In genomic region chr1:219312967-219313366, GRCh38 we compare ENCODE assay signal across 13 cellular contexts.
DNase-seq lines count a peak whose midpoint lies in the region; ATAC-seq and TF ChIP-seq lines count a peak whose summit lies in the region.
"Had no signal": no experiment of that assay in that cellular context is flagged by ENCODE, and none has a peak within 500 bp of the region (broad histone marks: within the 10 kb centered on the region; RNA-seq: fewer than 3 reads in every experiment).

No MANE protein-coding gene starts in this region.

- no peak for TF ChIP-seq CTCF in HFF-Myc (IDR thresholded peaks at IDR 0.05; ENCODE audit: low read depth, low read length, missing control alignments)

- H3K4me3 ChIP-seq in HFF-Myc (replicated peaks; ENCODE audit: low read depth, low read length), result no peak overlapping the region
- H3K4me3 ChIP-seq: gastrocnemius medialis, uterus had no signal

- peak; percentile 18 for DNase-seq in AG08396 (ENCODE audit: low spot score)
- peak; percentile 17 for DNase-seq in HFF-Myc (ENCODE audit: extremely low read depth, low read depth)
- peak; percentile 70 for DNase-seq in astrocyte of the hippocampus (ENCODE audit: low read depth, low spot score)
- DNase-seq in iris pigment epithelial cell (ENCODE audit: low read depth), result peak; percentile 88
- no peak for DNase-seq in NCI-H1092 treated with DMSO at 0.1 percent for 48 hours (lab: John Stamatoyannopoulos, UW)
- DNase-seq in medulla oblongata (ENCODE audit: extremely low spot score), result no peak
- DNase-seq: activated CD4-positive, CD25-positive, alpha-beta regulatory T cell treated with anti-CD3 and anti-CD28 coated beads, Interleukin-2, amount 50 U/mL, for 72 hours; AML-193; gastrocnemius medialis; stimulated activated naive B cell treated with anti-CD40 and anti-IgM and Interleukin-4, amounts not matched to agents 10 μg/mL and 1 μg/mL and 100 μg/mL, for 72 hours; uterus had no signal

- ATAC-seq in HG03354 (IDR thresholded peaks at IDR 0.05; ENCODE audit: poor library complexity, severe bottlenecking, unreplicated experiment), result no peak
- no peak for ATAC-seq in HG03460 (IDR thresholded peaks at IDR 0.05; ENCODE audit: unreplicated experiment)
- ATAC-seq: gastrocnemius medialis; stimulated activated naive B cell treated with anti-CD40 and anti-IgM and Interleukin-4, amounts not matched to agents 10 μg/mL and 1 μg/mL and 100 μg/mL, for 72 hours had no signal

Comparison
In these comparisons a context has a peak if more than half of its experiments do, and no peak if none do; other contexts are left out.
1. DNase-seq: peak in AG08396 (single experiment), HFF-Myc (single experiment), astrocyte of the hippocampus (single experiment) and iris pigment epithelial cell (single experiment); none in NCI-H1092 treated with DMSO at 0.1 percent for 48 hours (single experiment) and medulla oblongata (single experiment).